ENCODE assay signal across 10 cellular contexts in the genomic region with DNA sequence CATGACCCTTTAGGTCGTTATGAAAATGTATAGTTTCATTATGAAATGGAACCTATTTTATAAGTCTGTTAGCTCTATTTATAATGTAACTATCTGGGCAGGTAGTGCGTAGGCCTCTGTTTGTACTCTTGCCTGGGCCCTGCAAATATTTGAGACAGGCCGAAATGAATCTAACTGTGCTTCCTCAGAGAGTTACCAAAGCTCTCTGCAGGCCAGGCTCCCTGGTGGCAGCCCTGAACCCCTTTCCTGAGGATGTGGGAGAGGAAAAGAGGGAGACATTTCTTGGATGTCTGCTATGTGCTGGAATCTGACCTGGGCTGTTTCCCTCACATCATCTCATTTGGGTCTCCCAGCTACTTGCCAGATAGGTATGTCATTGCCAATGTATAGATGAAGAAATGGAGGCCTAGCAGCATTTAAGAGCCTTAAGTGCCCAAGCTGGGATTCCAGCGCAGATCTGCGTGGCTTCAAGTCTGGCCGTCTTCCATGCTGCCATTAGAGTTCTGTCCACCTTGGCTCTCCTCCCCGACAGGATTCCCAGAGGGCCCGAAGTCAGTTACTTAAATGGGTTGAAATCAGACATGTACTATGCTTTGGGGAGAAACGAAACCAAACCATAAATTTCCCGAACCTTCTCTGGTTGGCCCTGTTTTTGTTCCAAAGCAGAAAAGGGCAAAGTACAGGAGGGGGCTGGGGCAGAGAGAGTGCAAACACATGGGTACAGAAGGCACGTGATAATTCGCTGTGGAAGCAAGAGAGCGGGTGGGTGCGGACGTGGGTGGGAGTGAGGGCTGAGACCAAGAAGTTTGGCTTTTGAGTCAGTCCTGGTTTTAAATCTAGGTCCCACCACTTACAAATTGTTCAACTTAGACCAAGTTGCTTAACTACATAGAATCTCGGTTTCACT. TPM values are rescaled to one million over a fixed set of nuclear protein-coding genes. Genes with fewer than 3 reads are reported as not detected.
DNase-seq lines count a peak whose midpoint lies in the region; ATAC-seq and TF ChIP-seq lines count a peak whose summit lies in the region.
"Had no signal": no experiment of that assay in that cellular context is flagged by ENCODE, and none has a peak within 500 bp of the region (broad histone marks: within the 10 kb centered on the region; RNA-seq: fewer than 3 reads in every experiment).

No MANE protein-coding gene starts in this region.

- no peaks in the 10 kb centered on the region for H3K27me3 ChIP-seq in MM.1S (replicated peaks; ENCODE audit: insufficient read depth, low read length)
- H3K27me3 ChIP-seq: MG63 had no signal

- peak overlapping the region; percentile 15; the same call in 1 of the 2 replicates for H3K4me3 ChIP-seq in MM.1S (ENCODE audit: low read length)
- H3K4me3 ChIP-seq: lung, MG63 had no signal

- peaks cover 48 to 100% (median 97%) of the 10 kb centered on the region in 4 donors for H3K4me1 Mint-ChIP-seq in naive thymus-derived CD8-positive, alpha-beta T cell
- H3K4me1 Mint-ChIP-seq in stimulated activated naive CD8-positive, alpha-beta T cell treated with anti-CD3 and anti-CD28 coated beads, Interleukin-15, amount 100 ng/mL, for 72 hours = peaks cover 94% of the 10 kb centered on the region

- H3K27me3 Mint-ChIP-seq in naive thymus-derived CD8-positive, alpha-beta T cell = no peaks in the 10 kb centered on the region
- no peaks in the 10 kb centered on the region for H3K27me3 Mint-ChIP-seq in stimulated activated naive CD8-positive, alpha-beta T cell treated with anti-CD3 and anti-CD28 coated beads, Interleukin-15, amount 100 ng/mL, for 72 hours

- peak overlapping the region; percentile 45 for H2AFZ ChIP-seq in MM.1S (ENCODE audit: low read length)

- ATAC-seq in naive thymus-derived CD8-positive, alpha-beta T cell = peak in 1 of 2 donors; percentile 20
- ATAC-seq in stimulated activated naive CD8-positive, alpha-beta T cell treated with anti-CD3 and anti-CD28 coated beads, Interleukin-15, amount 100 ng/mL, for 72 hours = peak; percentile 70
- no peak for ATAC-seq in HG02852 (IDR thresholded peaks at IDR 0.05; ENCODE audit: unreplicated experiment)

- peaks cover 0 to 2% (median 0%) of the 10 kb centered on the region in 9 donors for H3K9me3 Mint-ChIP-seq in naive thymus-derived CD8-positive, alpha-beta T cell
- H3K9me3 Mint-ChIP-seq in stimulated activated naive CD8-positive, alpha-beta T cell treated with anti-CD3 and anti-CD28 coated beads, Interleukin-15, amount 100 ng/mL, for 72 hours = peaks cover 6 to 9% of the 10 kb centered on the region in 2 donors

- no peaks in the 10 kb centered on the region for H3K9me2 ChIP-seq in MM.1S (replicated peaks; ENCODE audit: insufficient read depth, low read length)

- H3K36me3 Mint-ChIP-seq in naive thymus-derived CD8-positive, alpha-beta T cell = peaks cover 0 to 2% (median 0%) of the 10 kb centered on the region in 3 donors

- H3K27ac Mint-ChIP-seq in naive thymus-derived CD8-positive, alpha-beta T cell = peak overlapping the region; percentile 95 to 100 (median 100)
- peak overlapping the region; percentile 94 to 96 for H3K27ac Mint-ChIP-seq in stimulated activated naive CD8-positive, alpha-beta T cell treated with anti-CD3 and anti-CD28 coated beads, Interleukin-15, amount 100 ng/mL, for 72 hours

- H3K4me2 ChIP-seq in MM.1S (ENCODE audit: low read depth, low read length) = peak overlapping the region; percentile 52

- no peak for TF ChIP-seq POLR2A in erythroblast (IDR thresholded peaks at IDR 0.05; ENCODE audit: low read length)

- H3K36me3 ChIP-seq in MM.1S (replicated peaks; ENCODE audit: insufficient read depth, low read length) = no peaks in the 10 kb centered on the region
- H3K36me3 ChIP-seq: MG63 had no signal

- H3K27ac ChIP-seq in MM.1S (ENCODE audit: low read length) = peak overlapping the region; percentile 46; the same call in 1 of the 2 replicates

- peaks cover 18% of the 10 kb centered on the region for H3K4me1 ChIP-seq in MM.1S (ENCODE audit: low read length)

- DNase-seq in MM.1S (no peak), erythroblast (lab: John Stamatoyannopoulos, UW) (no peak), GF-D8 (lab: John Stamatoyannopoulos, UW) (no peak), SK-N-DZ (ENCODE audit: low spot score) (no peak)
- peak; percentile 89 for DNase-seq in activated T-cell treated with anti-CD3 and anti-CD28 coated beads, Interleukin-2, amount 50 U/mL, for 48 hours
- DNase-seq in naive thymus-derived CD8-positive, alpha-beta T cell = peak in 6 of 10 donors; percentile 52 to 82 (median 60)
- peak; percentile 69 to 87 for DNase-seq in stimulated activated naive CD8-positive, alpha-beta T cell treated with anti-CD3 and anti-CD28 coated beads, Interleukin-15, amount 100 ng/mL, for 72 hours
- DNase-seq: MG63 had no signal

- H3K9ac ChIP-seq in MM.1S (ENCODE audit: low read length) = peak overlapping the region; percentile 8; the same call in 1 of the 2 replicates

- H3K79me2 ChIP-seq in MM.1S (ENCODE audit: low read length) = no peaks in the 10 kb centered on the region

- POLR2A ChIA-PET in naive thymus-derived CD8-positive, alpha-beta T cell (lab: Charles Lee) = interaction anchor here (0.8 to 6.4 kb wide), 17 partner anchors 7 to 1091 kb away, joined by 3 to 197 read pairs (median 8); a partner anchor contains a TSS

- H3F3A ChIP-seq in MM.1S (ENCODE audit: insufficient read depth, low read length) = 0 out of 2 replicates have a peak, but pooled peaks cover 9% of the 10 kb centered on the region

- H3K4me3 Mint-ChIP-seq in naive thymus-derived CD8-positive, alpha-beta T cell = peak overlapping the region; percentile 53 to 86 (median 77)
- peak overlapping the region; percentile 77 to 82 for H3K4me3 Mint-ChIP-seq in stimulated activated naive CD8-positive, alpha-beta T cell treated with anti-CD3 and anti-CD28 coated beads, Interleukin-15, amount 100 ng/mL, for 72 hours

- H4K20me1 ChIP-seq in MM.1S (ENCODE audit: insufficient read depth, low read length) = no peaks in the 10 kb centered on the region

- TF ChIP-seq CTCF in MM.1S (IDR thresholded peaks at IDR 0.05; ENCODE audit: low read length) = no peak

- H3K9me3 ChIP-seq in MM.1S (replicated peaks; ENCODE audit: insufficient read depth, low read length) = no peaks in the 10 kb centered on the region
- H3K9me3 ChIP-seq: MG63 had no signal

RNA-seq across cellular contexts. Expression of a gene that starts 33.0 kb away (rescaled TPM):
- 100 to 1,000 TPM; 571 to 574 TPM for total RNA-seq in naive thymus-derived CD8-positive, alpha-beta T cell
- 1,000 to 10,000 TPM in 2 of 3 donors, 100 to 1,000 TPM in 1; 897 to 2,008 (median 1,531) TPM for polyA plus RNA-seq in naive thymus-derived CD8-positive, alpha-beta T cell
- polyA plus RNA-seq in SK-N-DZ (2014; cell fraction: cytosol; rRNA removed) = 0.07 TPM in 1 of 2 replicates, not detected in the other
- polyA plus RNA-seq in SK-N-DZ (2014; cell fraction: nucleus; rRNA removed) = not detected in 2 replicates

RNA-seq across cellular contexts. Expression of a gene that starts 49.3 kb away (rescaled TPM):
- 100 to 1,000 TPM in 1 of 2 experiments, 10 to 100 TPM in 1; 97.5 to 108 TPM for total RNA-seq in naive thymus-derived CD8-positive, alpha-beta T cell
- polyA plus RNA-seq in naive thymus-derived CD8-positive, alpha-beta T cell = 100 to 1,000 TPM; 195 to 229 (median 220) TPM
- 139 and 149 TPM in 2 replicates for polyA plus RNA-seq in SK-N-DZ (2014; cell fraction: cytosol; rRNA removed)
- polyA plus RNA-seq in SK-N-DZ (2014; cell fraction: nucleus; rRNA removed) = 97.4 and 104 TPM in 2 replicates

Comparison
In these comparisons a context has a peak if more than half of its experiments do, and no peak if none do; other contexts are left out.
1. DNase-seq: peak in activated T-cell treated with anti-CD3 and anti-CD28 coated beads, Interleukin-2, amount 50 U/mL, for 48 hours (2 of 2), naive thymus-derived CD8-positive, alpha-beta T cell (6 of 10) and stimulated activated naive CD8-positive, alpha-beta T cell treated with anti-CD3 and anti-CD28 coated beads, Interleukin-15, amount 100 ng/mL, for 72 hours (2 of 2); none in MM.1S (single experiment), erythroblast (0 of 2), GF-D8 (single experiment) and SK-N-DZ (single experiment).